In genomic region chr15:97881568-97881967, GRCh38 we compare ENCODE assay signal across 20 cellular contexts.
DNase-seq lines count a peak whose midpoint lies in the region; ATAC-seq, FAIRE-seq and TF ChIP-seq lines count a peak whose summit lies in the region.
"Had no signal": no experiment of that assay in that cellular context is flagged by ENCODE, and none has a peak within 500 bp of the region (broad histone marks: within the 10 kb centered on the region; RNA-seq: fewer than 3 reads in every experiment).

No MANE protein-coding gene starts in this region.

- H3K79me1 ChIP-seq in H9 (ENCODE audit: insufficient read depth, low read depth, low read length, poor library complexity, severe bottlenecking): no peaks in the 10 kb centered on the region

- no peak overlapping the region for H3K23ac ChIP-seq in H9 (ENCODE audit: insufficient read length, low read depth, low read length)

- H3K9me1 ChIP-seq in K562 (ENCODE audit: control insufficient read depth, insufficient read depth, low read length): no peaks in the 10 kb centered on the region

- CTCF ChIA-PET in K562 (lab: Yijun Ruan, JAX; ENCODE audit: low intra/inter-chr PET ratio): no interaction called here

- no peak overlapping the region for H4K8ac ChIP-seq in H9 (replicated peaks; ENCODE audit: insufficient read length, low read depth, low read length)

- H3K27ac Mint-ChIP-seq in H9: no peak overlapping the region
- H3K27ac Mint-ChIP-seq: CD4-positive, alpha-beta T cell had no signal

- H2AK5ac ChIP-seq in H9 (ENCODE audit: insufficient read length, low read length): no peak overlapping the region

- H2BK5ac ChIP-seq in H9 (ENCODE audit: insufficient read length, low read length): no peak overlapping the region

- no peaks in the 10 kb centered on the region for H3K23me2 ChIP-seq in H9 (ENCODE audit: insufficient read length, low read depth, low read length, poor library complexity, severe bottlenecking)

- H3K9ac ChIP-seq in H9 (ENCODE audit: extremely low read depth, insufficient read length, low read length) (no peak overlapping the region), K562 (ENCODE audit: insufficient read depth in 1 of 2, low read depth in 2 of 2, low read length in 2 of 2) (no peak overlapping the region)
- H3K9ac ChIP-seq: BLaER1 had no signal

- no peak overlapping the region for H3K18ac ChIP-seq in H9 (ENCODE audit: insufficient read length, low read depth, low read length)

- peaks cover 0 to under 1% (median 0%) of the 10 kb centered on the region in 3 experiments; a peak in 1 of 7 replicates for H3K36me3 Mint-ChIP-seq in H9 (ENCODE audit: insufficient read depth in 1 of 3, low read depth in 3 of 3)

- DNase-seq in H9 (peak; percentile 38), RWPE2 (ENCODE audit: low spot score) (no peak), K562 (ENCODE audit: extremely low read depth in 1 of 4, low spot score in 3 of 4) (no peak), urothelium cell line (ENCODE audit: low spot score) (peak; percentile 37)
- DNase-seq in stimulated activated naive CD4-positive, alpha-beta T cell treated with Interleukin-2 at 50 U/mL for 16 hours (lab: John Stamatoyannopoulos, UW): no peak
- DNase-seq: ACHN; Caco-2; CD4-positive, alpha-beta T cell; GOT3; MG63; NCI-H1048; NCI-H1417 treated with DMSO at 0.1 percent for 48 hours; NCI-H187; PC-9 had no signal

- 0 out of 3 replicates have a peak, but pooled peaks have one; percentile 23 for ATAC-seq in RWPE2 (ENCODE audit: low read depth)
- peak; percentile 29; the same call in 1 of the 3 replicates for ATAC-seq in K562
- ATAC-seq in GM21367 (IDR thresholded peaks at IDR 0.05; ENCODE audit: unreplicated experiment): no peak
- ATAC-seq in HG02885 (IDR thresholded peaks at IDR 0.05; ENCODE audit: poor library complexity, unreplicated experiment): no peak

- FAIRE-seq in K562 (lab: Jason Lieb, UNC) (no peak), urothelium cell line (lab: Jason Lieb, UNC) (no peak)
- FAIRE-seq: GM12892, GM18507 had no signal

- no peaks in the 10 kb centered on the region for H3K27me3 ChIP-seq in H9 (ENCODE audit: insufficient read depth, low read length)
- H3K27me3 ChIP-seq in RWPE2 (ENCODE audit: insufficient read depth, poor library complexity, severe bottlenecking): peaks cover 7% of the 10 kb centered on the region
- no peaks in the 10 kb centered on the region for H3K27me3 ChIP-seq in K562 (ENCODE audit: control insufficient read depth in 2 of 2, insufficient read depth in 2 of 2, low read length in 2 of 2)
- H3K27me3 ChIP-seq: BLaER1 had no signal

- H3K4me3 ChIP-seq in RWPE2 (ENCODE audit: severe bottlenecking) (no peak overlapping the region), K562 (no peak overlapping the region)
- H3K4me3 ChIP-seq: BLaER1, MG63, PC-9 had no signal

- no TSS peak for BruUV-seq in K562 (replicated peaks; lab: Mats Ljungman, UMichigan)

- intact Hi-C loops in K562 (cut with micrococcal nuclease): no loop called here

- no peak overlapping the region for H3K4me2 ChIP-seq in H9 (ENCODE audit: insufficient read depth, insufficient read length, low read length)
- no peak overlapping the region for H3K4me2 ChIP-seq in K562 (ENCODE audit: insufficient read depth, low read length)
- H3K4me2 ChIP-seq: BLaER1, PC-9 had no signal

- H3K36me3 ChIP-seq in RWPE2 (ENCODE audit: low read depth) (no peaks in the 10 kb centered on the region), K562 (ENCODE audit: control insufficient read depth, insufficient read depth, low read length) (no peaks in the 10 kb centered on the region)
- H3K36me3 ChIP-seq: BLaER1, MG63 had no signal

- H2BK15ac ChIP-seq in H9 (ENCODE audit: low read depth, low read length): no peak overlapping the region

- H3T11ph ChIP-seq in H9 (ENCODE audit: low read length): no peak overlapping the region

- H3K4me3 Mint-ChIP-seq in H9: no peak overlapping the region
- H3K4me3 Mint-ChIP-seq: CD4-positive, alpha-beta T cell had no signal

- no peak overlapping the region for H4K91ac ChIP-seq in H9 (ENCODE audit: insufficient read length, low read depth, low read length)

- H2BK120ac ChIP-seq in H9 (ENCODE audit: low read depth, low read length, poor library complexity, severe bottlenecking): no peak overlapping the region

- no peak overlapping the region for H2BK12ac ChIP-seq in H9 (ENCODE audit: insufficient read length, low read depth, low read length)

- H3K9me3 ChIP-seq in H9 (ENCODE audit: control insufficient read depth, low read depth, low read length): no peaks in the 10 kb centered on the region
- no peaks in the 10 kb centered on the region for H3K9me3 ChIP-seq in RWPE2 (ENCODE audit: severe bottlenecking)
- no peaks in the 10 kb centered on the region for H3K9me3 ChIP-seq in K562 (replicated peaks; ENCODE audit: control insufficient read depth, insufficient read depth, low read depth, low read length)
- H3K9me3 ChIP-seq: BLaER1, Caco-2, MG63 had no signal

- H2BK20ac ChIP-seq in H9 (ENCODE audit: low read depth, low read length, poor library complexity, severe bottlenecking): no peak overlapping the region

- no peaks in the 10 kb centered on the region for H3K9me3 Mint-ChIP-seq in H9
- H3K9me3 Mint-ChIP-seq: CD4-positive, alpha-beta T cell had no signal

- H3K79me2 ChIP-seq in H9 (ENCODE audit: insufficient read depth, low read length) (no peaks in the 10 kb centered on the region), K562 (ENCODE audit: control insufficient read depth, insufficient read depth, low read length) (no peaks in the 10 kb centered on the region)

- POLR2A ChIA-PET in K562 (lab: Yijun Ruan, JAX): no interaction called here

- H3K56ac ChIP-seq in H9 (ENCODE audit: insufficient read length, low read depth, low read length): no peak overlapping the region

- 0 out of 3 replicates have a peak, but pooled peaks have one; percentile 11 for TF ChIP-seq CTCF in H9 (conservative IDR thresholded peaks at IDR 0.05)
- TF ChIP-seq CTCF in RWPE2 (IDR thresholded peaks at IDR 0.05; ENCODE audit: poor library complexity, severe bottlenecking): no peak
- TF ChIP-seq CTCF in K562 (IDR thresholded peaks at IDR 0.05 in 2 of 3, conservative IDR thresholded peaks at IDR 0.05 in 1 of 3; ENCODE audit: insufficient read depth in 2 of 3, low read depth in 1 of 3, low read length in 3 of 3): peak in 2 of 3 experiments; percentile 12 to 14; a peak in 1 of 6 replicates

- H2AFZ ChIP-seq in H9 (ENCODE audit: low read length) (no peak overlapping the region), K562 (ENCODE audit: low read depth, low read length) (no peak overlapping the region)
- H2AFZ ChIP-seq: PC-9 had no signal

- no peak for TF ChIP-seq EP300 in K562 (IDR thresholded peaks at IDR 0.05; ENCODE audit: low read length)

- H3K4ac ChIP-seq in H9 (ENCODE audit: low read depth, low read length): no peak overlapping the region

- TF ChIP-seq POLR2A in K562 (conservative IDR thresholded peaks at IDR 0.05): no peak

- in situ Hi-C loops in K562 (cut with MboI): no loop called here

- H3K4me1 ChIP-seq in H9 (ENCODE audit: insufficient read depth, low read length) (no peaks in the 10 kb centered on the region), RWPE2 (ENCODE audit: insufficient read depth, poor library complexity, severe bottlenecking) (no peaks in the 10 kb centered on the region), K562 (replicated peaks in 1 of 2; ENCODE audit: control insufficient read depth in 2 of 2, insufficient read depth in 2 of 2, low read length in 2 of 2) (no peaks in the 10 kb centered on the region)
- H3K4me1 ChIP-seq: BLaER1, Caco-2 had no signal

- H3K14ac ChIP-seq in H9 (ENCODE audit: insufficient read depth, low read length): no peak overlapping the region

- no CpG with 5 or more reads among the region's 6 CpGs for WGBS in H9 (ENCODE audit: extremely low coverage, insufficient read length, low lambda C conversion rate)
- WGBS in K562 (ENCODE audit: insufficient coverage, low coverage, missing lambda C conversion rate): 8% methylated on average over 6 of the region's 6 CpGs

- no peak overlapping the region for H4K5ac ChIP-seq in H9 (ENCODE audit: insufficient read length, low read depth, low read length)

- TF ChIP-seq RAD21 in K562 (CRISPR knock-in tag; conservative IDR thresholded peaks at IDR 0.05 in 1 of 2, IDR thresholded peaks at IDR 0.05 in 1 of 2): peak in 1 of 2 experiments; percentile 23; a peak in 1 of 4 replicates

- H3K27ac ChIP-seq in H9 (ENCODE audit: insufficient read length, low read depth, low read length): no peak overlapping the region
- no peak overlapping the region for H3K27ac ChIP-seq in RWPE2 (ENCODE audit: poor library complexity, severe bottlenecking)
- H3K27ac ChIP-seq in K562 (ENCODE audit: extremely low read depth, low read depth, low read length): no peak overlapping the region
- H3K27ac ChIP-seq: BLaER1, PC-9, RWPE1 had no signal

- H3K4me1 Mint-ChIP-seq in H9: peaks cover 3 to 4% of the 10 kb centered on the region in 2 experiments; a peak in 3 of 4 replicates

- H4K20me1 ChIP-seq in H9 (ENCODE audit: control insufficient read depth, insufficient read depth, insufficient read length): no peaks in the 10 kb centered on the region
- H4K20me1 ChIP-seq in K562 (replicated peaks; ENCODE audit: control insufficient read depth, insufficient read depth, low read length): no peaks in the 10 kb centered on the region
- H4K20me1 ChIP-seq: BLaER1 had no signal

- H3K27me3 Mint-ChIP-seq in H9 (ENCODE audit: low read depth): peaks cover 8% of the 10 kb centered on the region

TF ChIP-seq in K562, 482 proteins besides CTCF, POLR2A, EP300 and RAD21 (continues in another document):
- TF ChIP-seq MCM3 (IDR thresholded peaks at IDR 0.05) (no peak), SRSF9 (IDR thresholded peaks at IDR 0.05; ENCODE audit: borderline replicate concordance, low read depth, low read length) (no peak), JUN (IDR thresholded peaks at IDR 0.05; ENCODE audit: borderline replicate concordance, low read depth, low read length) (no peak), JUN (CRISPR knock-in tag; IDR thresholded peaks at IDR 0.05; ENCODE audit: borderline replicate concordance) (no peak)

Comparison
In these comparisons a context has a peak if more than half of its experiments do, and no peak if none do; other contexts are left out.
1. DNase-seq: peak in H9 (single experiment) and urothelium cell line (single experiment); none in RWPE2 (single experiment), K562 (0 of 4) and stimulated activated naive CD4-positive, alpha-beta T cell treated with Interleukin-2 at 50 U/mL for 16 hours (single experiment).
2. ATAC-seq: peak in RWPE2 (single experiment) and K562 (single experiment); none in GM21367 (single experiment) and HG02885 (single experiment).